In genomic region chr7:74449809-74450397, GRCh38 we compare ENCODE assay signal across 8 cellular contexts. TPM values are rescaled to one million over a fixed set of nuclear protein-coding genes. Genes with fewer than 3 reads are reported as not detected.
DNase-seq lines count a peak whose midpoint lies in the region; ATAC-seq and TF ChIP-seq lines count a peak whose summit lies in the region.

No MANE protein-coding gene starts in this region.

- H3K27ac ChIP-seq in 22Rv1 (no peak overlapping the region), substantia nigra (ENCODE audit: low read depth, low read length, poor library complexity, severe bottlenecking) (no peak overlapping the region)

- H3K36me3 Mint-ChIP-seq in natural killer cell treated with Interleukin-12 subunit alpha and Interleukin-12 subunit beta and Interleukin-15 and Interleukin-18, amount 100 ng/mL, for 72 hours: no peaks in the 10 kb centered on the region

- peak; percentile 42 to 71 for ATAC-seq in natural killer cell treated with Interleukin-12 subunit alpha and Interleukin-12 subunit beta and Interleukin-15 and Interleukin-18, amount 100 ng/mL, for 72 hours
- ATAC-seq in HG02571 (IDR thresholded peaks at IDR 0.05; ENCODE audit: unreplicated experiment): no peak

- no peak overlapping the region for H3K27ac Mint-ChIP-seq in natural killer cell treated with Interleukin-12 subunit alpha and Interleukin-12 subunit beta and Interleukin-15 and Interleukin-18, amount 100 ng/mL, for 72 hours

- no peaks in the 10 kb centered on the region for H3K9me3 Mint-ChIP-seq in natural killer cell treated with Interleukin-12 subunit alpha and Interleukin-12 subunit beta and Interleukin-15 and Interleukin-18, amount 100 ng/mL, for 72 hours

- DNase-seq in NOMO-1 (lab: John Stamatoyannopoulos, UW; ENCODE audit: unreplicated experiment in 2 of 2) (peak; percentile 57 to 73), erythroblast (lab: John Stamatoyannopoulos, UW) (peak; percentile 53 to 78), substantia nigra (lab: John Stamatoyannopoulos, UW) (peak in 35 of 49 donors; percentile 8 to 60 (median 27))
- DNase-seq in activated CD8-positive, alpha-beta memory T cell treated with anti-CD3 and anti-CD28 coated beads, Interleukin-2, amount 50 U/mL, for 1 hour (ENCODE audit: extremely low read depth): peak; percentile 25
- peak; percentile 64 for DNase-seq in natural killer cell treated with Interleukin-12 subunit alpha and Interleukin-12 subunit beta and Interleukin-15 and Interleukin-18, amount 100 ng/mL, for 72 hours (ENCODE audit: low spot score)

- no peak overlapping the region for H3K4me3 Mint-ChIP-seq in natural killer cell treated with Interleukin-12 subunit alpha and Interleukin-12 subunit beta and Interleukin-15 and Interleukin-18, amount 100 ng/mL, for 72 hours

- TF ChIP-seq POLR2A in erythroblast (IDR thresholded peaks at IDR 0.05; ENCODE audit: low read length): no peak

- H3K4me1 Mint-ChIP-seq in natural killer cell treated with Interleukin-12 subunit alpha and Interleukin-12 subunit beta and Interleukin-15 and Interleukin-18, amount 100 ng/mL, for 72 hours (ENCODE audit: low read depth in 2 of 2): peaks cover 0 to 9% of the 10 kb centered on the region in 2 donors

- TF ChIP-seq CTCF in 22Rv1 (IDR thresholded peaks at IDR 0.05): peak; percentile 96
- peak; percentile 91 for TF ChIP-seq CTCF in GM12875 (IDR thresholded peaks at IDR 0.05; ENCODE audit: borderline replicate concordance, insufficient read depth, low read depth, low read length)

- H3K27me3 Mint-ChIP-seq in natural killer cell treated with Interleukin-12 subunit alpha and Interleukin-12 subunit beta and Interleukin-15 and Interleukin-18, amount 100 ng/mL, for 72 hours: peaks cover 10 to 12% of the 10 kb centered on the region in 2 donors

- H3K4me3 ChIP-seq in GM12875 (ENCODE audit: low read depth, low read length): no peak overlapping the region

RNA-seq across cellular contexts. Expression of gene GTF2IRD1, which starts 3.8 kb away (rescaled TPM):
- total RNA-seq in natural killer cell treated with Interleukin-12 subunit alpha and Interleukin-12 subunit beta and Interleukin-15 and Interleukin-18, amount 100 ng/mL, for 72 hours: not detected
